11 cellular contexts compared by ENCODE assay signal in genomic region chr2:55923978-55924325, GRCh38. TPM values are rescaled to one million over a fixed set of nuclear protein-coding genes. Genes with fewer than 3 reads are reported as not detected.
DNase-seq lines count a peak whose midpoint lies in the region; ATAC-seq and TF ChIP-seq lines count a peak whose summit lies in the region.
"Had no signal": no experiment of that assay in that cellular context is flagged by ENCODE, and none has a peak within 500 bp of the region (broad histone marks: within the 10 kb centered on the region; RNA-seq: fewer than 3 reads in every experiment).

No MANE protein-coding gene starts in this region.

- no peak overlapping the region for H3K27ac ChIP-seq in fibroblast of lung (ENCODE audit: insufficient read depth, low read length)
- H3K27ac ChIP-seq in muscle layer of duodenum (ENCODE audit: low read length): no peak overlapping the region
- no peak overlapping the region for H3K27ac ChIP-seq in urinary bladder (ENCODE audit: low read depth)
- H3K27ac ChIP-seq: 22Rv1 had no signal

- H3K9me3 ChIP-seq in fibroblast of lung (ENCODE audit: control insufficient read depth, insufficient read depth, low read depth, low read length) (no peaks in the 10 kb centered on the region), muscle layer of duodenum (ENCODE audit: control insufficient read depth in 1 of 2, low read length in 2 of 2) (no peaks in the 10 kb centered on the region)

- no peaks in the 10 kb centered on the region for H4K20me1 ChIP-seq in fibroblast of lung (ENCODE audit: control insufficient read depth, extremely low read depth, insufficient read depth, low read length)

- H3K27me3 ChIP-seq in fibroblast of lung (ENCODE audit: control insufficient read depth, insufficient read depth, low read length): peaks cover 5% of the 10 kb centered on the region
- H3K27me3 ChIP-seq in muscle layer of duodenum (ENCODE audit: low read depth, low read length): peaks cover 16% of the 10 kb centered on the region

- WGBS in urinary bladder: 3% methylated on average over 9 of the region's 9 CpGs

- DNase-seq in DMS53 (lab: John Stamatoyannopoulos, UW) (peak; percentile 42), DMS53 treated with DMSO at 0.1 percent for 48 hours (lab: John Stamatoyannopoulos, UW; ENCODE audit: unreplicated experiment) (no peak), fibroblast of lung (ENCODE audit: low read depth in 2 of 2) (no peak), COLO829 (ENCODE audit: low spot score) (no peak)
- DNase-seq: activated CD4-positive, alpha-beta T cell treated with anti-CD3 and anti-CD28 coated beads, Interleukin-2, amount 10 ng/mL, durations not matched to agents 7 days and 5 days; amniotic stem cell had no signal

- H2AFZ ChIP-seq in fibroblast of lung (ENCODE audit: low read length): peak overlapping the region; percentile 42

- ATAC-seq in HG03457 (IDR thresholded peaks at IDR 0.05; ENCODE audit: unreplicated experiment): no peak
- ATAC-seq in GM19463 (IDR thresholded peaks at IDR 0.05; ENCODE audit: unreplicated experiment): no peak

- no peak for TF ChIP-seq CTCF in fibroblast of lung (conservative IDR thresholded peaks at IDR 0.05 in 1 of 2, IDR thresholded peaks at IDR 0.05 in 1 of 2; ENCODE audit: low read depth in 1 of 2, low read length in 2 of 2)

- H3K36me3 ChIP-seq in fibroblast of lung (ENCODE audit: control insufficient read depth, insufficient read depth, low read length) (no peaks in the 10 kb centered on the region), muscle layer of duodenum (ENCODE audit: control insufficient read depth in 1 of 2, insufficient read depth in 2 of 2, low read length in 2 of 2) (no peaks in the 10 kb centered on the region), urinary bladder (ENCODE audit: insufficient read depth) (no peaks in the 10 kb centered on the region)

- peak overlapping the region; percentile 81 for H3K9ac ChIP-seq in fibroblast of lung (ENCODE audit: insufficient read depth, low read length)

- peaks cover 5% of the 10 kb centered on the region for H3K79me2 ChIP-seq in fibroblast of lung (ENCODE audit: control insufficient read depth, insufficient read depth, low read length)

- H3K4me1 ChIP-seq in fibroblast of lung (ENCODE audit: control insufficient read depth, extremely low read depth, insufficient read depth, low read length) (no peaks in the 10 kb centered on the region), muscle layer of duodenum (ENCODE audit: control insufficient read depth in 1 of 2, insufficient read depth in 2 of 2, low read length in 2 of 2) (peaks cover 0 to 11% of the 10 kb centered on the region in 2 donors), urinary bladder (ENCODE audit: insufficient read depth) (no peaks in the 10 kb centered on the region)

- peak overlapping the region; percentile 61 to 99 (median 82) for H3K4me3 ChIP-seq in fibroblast of lung (replicated peaks in 1 of 4; ENCODE audit: control extremely low read depth in 1 of 4, insufficient read depth in 1 of 4, low read depth in 3 of 4, low read length in 4 of 4)
- H3K4me3 ChIP-seq in muscle layer of duodenum (ENCODE audit: low read depth in 1 of 2, low read length in 2 of 2): peak overlapping the region; percentile 51 to 65
- peak overlapping the region; percentile 58 for H3K4me3 ChIP-seq in urinary bladder (ENCODE audit: low read depth, low read length)

- peak overlapping the region; percentile 98 for H3K4me2 ChIP-seq in fibroblast of lung (ENCODE audit: extremely low read depth, insufficient read depth, low read length)

RNA-seq across cellular contexts. Expression of gene EFEMP1, which starts 0.4 kb away (rescaled TPM):
- total RNA-seq in fibroblast of lung (467 and 615 TPM in 2 replicates), urinary bladder (146 TPM)
- polyA plus RNA-seq in fibroblast of lung (406 and 724 TPM in 2 replicates), urinary bladder (244 TPM)
- 212 and 335 TPM in 2 replicates for polyA plus RNA-seq in fibroblast of lung (2012)
- polyA minus RNA-seq in fibroblast of lung (ENCODE audit: low replicate concordance): 206 and 268 TPM in 2 replicates
- total RNA-seq: activated CD4-positive, alpha-beta T cell treated with anti-CD3 and anti-CD28 coated beads, Interleukin-2, amount 10 ng/mL, durations not matched to agents 7 days and 5 days had no signal
